In the genomic region with DNA sequence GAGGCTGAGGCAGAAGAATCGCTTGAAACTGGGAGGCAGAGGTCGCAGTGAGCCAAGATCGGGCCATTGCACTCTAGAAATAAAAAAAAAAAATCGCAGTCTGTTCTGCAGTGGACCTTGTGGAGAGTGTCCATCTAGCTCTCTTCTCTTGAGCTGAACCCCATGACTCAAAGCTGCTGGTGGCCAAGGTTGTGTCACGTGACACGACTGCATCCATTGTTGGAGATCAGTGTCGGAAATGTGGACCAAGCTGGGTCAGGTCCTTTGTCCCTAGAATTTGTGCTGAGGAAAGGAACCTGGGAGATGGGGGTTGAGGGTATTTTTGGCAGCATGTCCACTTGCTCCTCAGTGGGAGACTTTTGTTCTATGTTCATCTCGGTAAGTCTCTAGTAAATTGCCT, we compare ENCODE assay signal across 9 cellular contexts.
"Had no signal": no experiment of that assay in that cellular context is flagged by ENCODE, and none has a peak within 500 bp of the region (broad histone marks: within the 10 kb centered on the region; RNA-seq: fewer than 3 reads in every experiment).

No MANE protein-coding gene starts in this region.

- H3K9ac ChIP-seq: KMS-11 had no signal

- H3K4me2 ChIP-seq: GM23338, KMS-11 had no signal

- H3K36me3 ChIP-seq: HAP-1 had no signal

- H3K27ac ChIP-seq: HL-60, KMS-11 had no signal

- H3K4me3 ChIP-seq: GM23338, HAP-1 had no signal

- DNase-seq: H7, HFFc6, IMR-90, KBM-7 had no signal

- H2AFZ ChIP-seq: GM23338 had no signal

- H3K4me1 ChIP-seq: HAP-1 had no signal

- ATAC-seq: GM23338, HCT116 had no signal
